ENCODE assay signal across 8 cellular contexts in genomic region chr19:4534836-4535658, GRCh38. TPM values are rescaled to one million over a fixed set of nuclear protein-coding genes. Genes with fewer than 3 reads are reported as not detected.
A peak's percentile ranks its signal among the peaks of the same experiment; 100 is the strongest.
DNase-seq lines count a peak whose midpoint lies in the region; ATAC-seq and TF ChIP-seq lines count a peak whose summit lies in the region.

Gene PLIN5, minus strand, starts transcription at chr19:4535224. Its CDS starts 1,150 bp downstream, at chr19:4534074.

- H2AFZ ChIP-seq in GM23248, result no peak within 1 kb of the TSS

- no peaks in the 10 kb centered on the region for H3K79me2 ChIP-seq in GM23248 (ENCODE audit: insufficient read depth)

- no peak for TF ChIP-seq CTCF in epithelial cell of esophagus (IDR thresholded peaks at IDR 0.05; ENCODE audit: insufficient read depth, low read depth, low read length, missing control alignments)

- H3K4me3 ChIP-seq in GM23248 (no peak within 1 kb of the TSS), epithelial cell of esophagus (ENCODE audit: low read length) (no peak within 1 kb of the TSS)

- no peaks in the 10 kb centered on the region for H3K9me3 ChIP-seq in GM23248 (ENCODE audit: low read depth)

- H3K4me2 ChIP-seq in GM23248 (ENCODE audit: unreplicated experiment), result no peak within 1 kb of the TSS

- H4K20me1 ChIP-seq in GM23248 (ENCODE audit: insufficient read depth), result no peaks in the 10 kb centered on the region

- H3K9me2 ChIP-seq in GM23248 (ENCODE audit: insufficient read depth), result no peaks in the 10 kb centered on the region

- no peaks in the 10 kb centered on the region for H3K4me1 ChIP-seq in GM23248 (ENCODE audit: insufficient read depth)

- peak; percentile 53 for ATAC-seq in stimulated activated naive CD8-positive, alpha-beta T cell treated with anti-CD3 and anti-CD28 coated beads, Interleukin-15, Interleukin-2, amounts not matched to agents 100 U/mL and 50 U/mL, for 24 hours
- ATAC-seq in GM21367 (IDR thresholded peaks at IDR 0.05; ENCODE audit: unreplicated experiment), result no peak
- ATAC-seq in HG02970 (IDR thresholded peaks at IDR 0.05; ENCODE audit: low FRiP score, unreplicated experiment), result no peak

- H3K27me3 ChIP-seq in GM23248 (replicated peaks; ENCODE audit: insufficient read depth), result peaks cover 43% of the 10 kb centered on the region

- DNase-seq in GM23248 (peak; percentile 40), NCI-H226 (peak; percentile 51), epithelial cell of esophagus (ENCODE audit: low read depth) (peak; percentile 42), midbrain (lab: John Stamatoyannopoulos, UW) (peak; percentile 65)
- peak; percentile 75 for DNase-seq in activated CD8-positive, alpha-beta memory T cell treated with anti-CD3 and anti-CD28 coated beads for 24 hours
- peak; percentile 67 for DNase-seq in stimulated activated naive CD8-positive, alpha-beta T cell treated with anti-CD3 and anti-CD28 coated beads, Interleukin-15, Interleukin-2, amounts not matched to agents 100 U/mL and 50 U/mL, for 24 hours

- H3F3A ChIP-seq in GM23248 (ENCODE audit: insufficient read depth), result no peaks in the 10 kb centered on the region

- no peaks in the 10 kb centered on the region for H3K36me3 ChIP-seq in GM23248 (ENCODE audit: low read depth)

- in situ Hi-C loops in GM23248 (cut with MboI), result no loop called here

- H3K27ac ChIP-seq in GM23248, result no peak within 1 kb of the TSS

- 17 to 22% methylated on average over 29 to 38 of the region's 49 CpGs for WGBS in GM23248 (ENCODE audit: low coverage in 1 of 2, low lambda C conversion rate in 2 of 2, missing lambda C conversion rate in 2 of 2), 2 experiments

- no peak within 1 kb of the TSS for H3K9ac ChIP-seq in GM23248

RNA-seq across cellular contexts. Expression of gene PLIN5, which starts in this region (rescaled TPM):
- not detected in 2 replicates for total RNA-seq in GM23248 (2014; rRNA removed; shearing (Covaris generic))
- polyA plus RNA-seq in GM23248 (2016; fragmentation: Nextera tagmentation; extraction: Ambion mirVana), result not detected in 2 replicates

Comparison
In these comparisons a context has a peak if more than half of its experiments do, and no peak if none do; other contexts are left out.
1. Peak in DNase-seq in GM23248; RNA of the gene not detected or under 1 TPM.